ENCODE assay signal across 23 cellular contexts in the genomic region with DNA sequence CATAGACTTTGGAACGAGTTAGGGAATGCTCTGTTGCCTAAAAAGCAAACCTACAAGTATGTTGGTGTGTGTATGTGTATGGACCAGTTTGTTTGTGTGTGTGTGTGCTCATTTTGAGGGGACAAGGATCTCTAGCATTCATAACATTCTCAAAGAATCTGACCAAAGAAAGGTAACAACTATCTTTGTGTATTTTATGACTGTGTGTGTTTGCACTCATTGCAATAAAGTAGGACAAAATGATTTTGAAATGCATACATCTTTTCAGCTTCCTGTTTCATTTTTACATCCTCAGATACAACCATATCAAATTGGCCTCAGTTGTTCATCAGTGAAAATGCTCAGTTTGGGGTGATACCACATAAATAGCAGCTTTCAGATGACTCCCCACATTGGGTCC.
"Had no signal": no experiment of that assay in that cellular context is flagged by ENCODE, and none has a peak within 500 bp of the region (broad histone marks: within the 10 kb centered on the region; RNA-seq: fewer than 3 reads in every experiment).

No MANE protein-coding gene starts in this region.

- H3K4me1 Mint-ChIP-seq: brain; nephron; stimulated activated naive B cell treated with anti-CD40 and anti-IgM and Interleukin-4, amounts not matched to agents 10 μg/mL and 1 μg/mL and 100 μg/mL, for 72 hours had no signal

- H3K9me3 ChIP-seq: esophagus squamous epithelium, tibial nerve, vagina had no signal

- H3K27me3 ChIP-seq: esophagus squamous epithelium had no signal

- H3K27me3 Mint-ChIP-seq: activated naive CD8-positive, alpha-beta T cell treated with anti-CD3 and anti-CD28 coated beads for 36 hours had no signal

- H3K4me1 ChIP-seq: esophagus squamous epithelium, tibial nerve, vagina had no signal

- ATAC-seq: activated CD4-positive, CD25-positive, alpha-beta regulatory T cell treated with anti-CD3 and anti-CD28 coated beads, Interleukin-2, amount 50 U/mL, for 24 hours; right cardiac atrium; stimulated activated naive B cell treated with anti-CD40 and anti-IgM and Interleukin-4, amounts not matched to agents 10 μg/mL and 1 μg/mL and 100 μg/mL, for 72 hours had no signal

- H3K4me3 ChIP-seq: esophagus squamous epithelium, skin epidermis, tibial nerve, vagina had no signal

- H3K27ac Mint-ChIP-seq: activated naive CD8-positive, alpha-beta T cell treated with anti-CD3 and anti-CD28 coated beads for 36 hours; brain; nephron; progenitor cell of endocrine pancreas; stimulated activated naive B cell treated with anti-CD40 and anti-IgM and Interleukin-4, amounts not matched to agents 10 μg/mL and 1 μg/mL and 100 μg/mL, for 72 hours had no signal

- H3K4me3 Mint-ChIP-seq: activated naive CD8-positive, alpha-beta T cell treated with anti-CD3 and anti-CD28 coated beads for 36 hours; brain; nephron; stimulated activated naive B cell treated with anti-CD40 and anti-IgM and Interleukin-4, amounts not matched to agents 10 μg/mL and 1 μg/mL and 100 μg/mL, for 72 hours had no signal

- DNase-seq: activated CD4-positive, alpha-beta T cell treated with anti-CD3 and anti-CD28 coated beads, Interleukin-2, amount 50 U/mL, for 1 hour; activated CD8-positive, alpha-beta memory T cell treated with anti-CD3 and anti-CD28 coated beads for 24 hours; activated naive CD8-positive, alpha-beta T cell treated with anti-CD3 and anti-CD28 coated beads for 36 hours; amygdala; central memory CD4-positive, alpha-beta T cell; cortex of kidney; effector CD4-positive, alpha-beta T cell; esophagus squamous epithelium; hypothalamus; mesendoderm; occipital lobe; right cardiac atrium; stimulated activated CD4-positive, alpha-beta T cell treated with anti-CD3 and anti-CD28 coated beads, Interleukin-15, amount 100 ng/mL, for 24 hours; stimulated activated CD4-positive, alpha-beta T cell treated with anti-CD3 and anti-CD28 coated beads, Interleukin-4, amount 100 ng/mL, for 1 hour; stimulated activated naive B cell treated with anti-CD40 and anti-IgM and Interleukin-4, amounts not matched to agents 10 μg/mL and 1 μg/mL and 100 μg/mL, for 72 hours; substantia nigra had no signal

- H3K9me3 Mint-ChIP-seq: activated naive CD8-positive, alpha-beta T cell treated with anti-CD3 and anti-CD28 coated beads for 36 hours; brain; nephron; stimulated activated naive B cell treated with anti-CD40 and anti-IgM and Interleukin-4, amounts not matched to agents 10 μg/mL and 1 μg/mL and 100 μg/mL, for 72 hours had no signal

- H3K36me3 ChIP-seq: esophagus squamous epithelium, tibial nerve, vagina had no signal
